Comparison of ENCODE assay signal across 14 cellular contexts in genomic region chr17:57601328-57601727, GRCh38.
DNase-seq lines count a peak whose midpoint lies in the region; ATAC-seq and TF ChIP-seq lines count a peak whose summit lies in the region.
"Had no signal": no experiment of that assay in that cellular context is flagged by ENCODE, and none has a peak within 500 bp of the region (broad histone marks: within the 10 kb centered on the region; RNA-seq: fewer than 3 reads in every experiment).

No MANE protein-coding gene starts in this region.

- BruUV-seq in Calu3 (replicated peaks; lab: Mats Ljungman, UMichigan) = no TSS peak

- H3K27ac Mint-ChIP-seq in activated naive CD4-positive, alpha-beta T cell treated with anti-CD3 and anti-CD28 coated beads for 36 hours = peak overlapping the region; percentile 96
- peak overlapping the region; percentile 98 for H3K27ac Mint-ChIP-seq in activated CD8-positive, alpha-beta memory T cell treated with anti-CD3 and anti-CD28 coated beads, Interleukin-2, amount 10 ng/mL, durations not matched to agents 7 days and 5 days
- no peak overlapping the region for H3K27ac Mint-ChIP-seq in Calu3 (ENCODE audit: unreplicated experiment)
- H3K27ac Mint-ChIP-seq: dendritic cell treated with granulocyte-macrophage colony-stimulating factor and Interleukin-4, amounts not matched to agents 40 ng/mL and 50 ng/mL, for 4 days had no signal

- no peaks in the 10 kb centered on the region for H3K27me3 ChIP-seq in right atrium auricular region
- H3K27me3 ChIP-seq in thymus (ENCODE audit: control insufficient read depth, insufficient read depth) = no peaks in the 10 kb centered on the region
- H3K27me3 ChIP-seq: ovary, tibial nerve had no signal

- H3K27ac ChIP-seq in right atrium auricular region (peak overlapping the region; percentile 58 to 73), thymus (ENCODE audit: low read depth) (peak overlapping the region; percentile 33)
- H3K27ac ChIP-seq: PC-9, tibial nerve had no signal

- peak; percentile 36 for DNase-seq in activated naive CD4-positive, alpha-beta T cell treated with anti-CD3 and anti-CD28 coated beads for 36 hours
- no peak for DNase-seq in activated naive CD4-positive, alpha-beta T cell (lab: John Stamatoyannopoulos, UW)
- peak; percentile 57 for DNase-seq in activated CD8-positive, alpha-beta memory T cell treated with anti-CD3 and anti-CD28 coated beads, Interleukin-2, amount 10 ng/mL, durations not matched to agents 7 days and 5 days
- no peak for DNase-seq in right atrium auricular region (ENCODE audit: low spot score)
- DNase-seq in Calu3 = no peak
- DNase-seq in NCI-H2171 treated with DMSO at 0.1 percent for 48 hours (lab: John Stamatoyannopoulos, UW) = no peak
- DNase-seq: activated CD4-positive, alpha-beta T cell treated with anti-CD3 and anti-CD28 coated beads for 1 hour; NCI-H226; ovary; PC-9 had no signal

- no peak for ATAC-seq in activated CD8-positive, alpha-beta memory T cell treated with anti-CD3 and anti-CD28 coated beads, Interleukin-2, amount 10 ng/mL, durations not matched to agents 7 days and 5 days
- ATAC-seq in HG03442 (IDR thresholded peaks at IDR 0.05; ENCODE audit: unreplicated experiment) = no peak

- no peak overlapping the region for H3K4me3 Mint-ChIP-seq in activated naive CD4-positive, alpha-beta T cell treated with anti-CD3 and anti-CD28 coated beads for 36 hours
- no peak overlapping the region for H3K4me3 Mint-ChIP-seq in activated CD8-positive, alpha-beta memory T cell treated with anti-CD3 and anti-CD28 coated beads, Interleukin-2, amount 10 ng/mL, durations not matched to agents 7 days and 5 days
- H3K4me3 Mint-ChIP-seq in Calu3 (ENCODE audit: low read depth, unreplicated experiment) = no peak overlapping the region
- H3K4me3 Mint-ChIP-seq: dendritic cell treated with granulocyte-macrophage colony-stimulating factor and Interleukin-4, amounts not matched to agents 40 ng/mL and 50 ng/mL, for 4 days had no signal

- H3K36me3 Mint-ChIP-seq in activated naive CD4-positive, alpha-beta T cell treated with anti-CD3 and anti-CD28 coated beads for 36 hours (ENCODE audit: low read depth) = peaks cover 2% of the 10 kb centered on the region
- H3K36me3 Mint-ChIP-seq in activated CD8-positive, alpha-beta memory T cell treated with anti-CD3 and anti-CD28 coated beads, Interleukin-2, amount 10 ng/mL, durations not matched to agents 7 days and 5 days = peaks cover 2% of the 10 kb centered on the region
- no peaks in the 10 kb centered on the region for H3K36me3 Mint-ChIP-seq in Calu3 (ENCODE audit: insufficient read depth, unreplicated experiment)

- intact Hi-C loops in activated naive CD4-positive, alpha-beta T cell treated with anti-CD3 and anti-CD28 coated beads for 36 hours (cut with micrococcal nuclease) = loop anchor here (5.0 kb wide), 2 partner anchors 736 to 999 kb away; no protein-coding TSS in a partner anchor
- intact Hi-C loops in Calu3 (cut with micrococcal nuclease; ENCODE audit: unreplicated experiment) = no loop called here

- 97% methylated on average over 10 of the region's 10 CpGs for WGBS in thymus

- no peaks in the 10 kb centered on the region for H3K27me3 Mint-ChIP-seq in activated naive CD4-positive, alpha-beta T cell treated with anti-CD3 and anti-CD28 coated beads for 36 hours (ENCODE audit: low read depth)
- H3K27me3 Mint-ChIP-seq in activated CD8-positive, alpha-beta memory T cell treated with anti-CD3 and anti-CD28 coated beads, Interleukin-2, amount 10 ng/mL, durations not matched to agents 7 days and 5 days = no peaks in the 10 kb centered on the region
- H3K27me3 Mint-ChIP-seq in Calu3 (ENCODE audit: unreplicated experiment) = no peaks in the 10 kb centered on the region
- H3K27me3 Mint-ChIP-seq: dendritic cell treated with granulocyte-macrophage colony-stimulating factor and Interleukin-4, amounts not matched to agents 40 ng/mL and 50 ng/mL, for 4 days had no signal

- H3K4me1 ChIP-seq in right atrium auricular region (peaks cover 0 to 46% of the 10 kb centered on the region in 2 donors), thymus (ENCODE audit: control insufficient read depth, insufficient read depth, low read length) (peaks cover 54% of the 10 kb centered on the region)

- H3K9me3 ChIP-seq in right atrium auricular region (no peaks in the 10 kb centered on the region), thymus (ENCODE audit: control insufficient read depth) (no peaks in the 10 kb centered on the region)
- H3K9me3 ChIP-seq: ovary, tibial nerve had no signal

- H3K4me3 ChIP-seq in right atrium auricular region (no peak overlapping the region), thymus (ENCODE audit: low read length) (no peak overlapping the region)
- H3K4me3 ChIP-seq: ovary, PC-9, tibial nerve had no signal

- TF ChIP-seq CTCF in right atrium auricular region (IDR thresholded peaks at IDR 0.05) (no peak), Calu3 (IDR thresholded peaks at IDR 0.05; ENCODE audit: unreplicated experiment) (no peak)

- peaks cover 86% of the 10 kb centered on the region for H3K4me1 Mint-ChIP-seq in activated naive CD4-positive, alpha-beta T cell treated with anti-CD3 and anti-CD28 coated beads for 36 hours (ENCODE audit: low read depth)
- H3K4me1 Mint-ChIP-seq in activated CD8-positive, alpha-beta memory T cell treated with anti-CD3 and anti-CD28 coated beads, Interleukin-2, amount 10 ng/mL, durations not matched to agents 7 days and 5 days = peaks cover 93% of the 10 kb centered on the region
- peaks cover 15% of the 10 kb centered on the region for H3K4me1 Mint-ChIP-seq in Calu3 (ENCODE audit: low read depth, unreplicated experiment)

- CTCF ChIA-PET in activated naive CD4-positive, alpha-beta T cell treated with anti-CD3 and anti-CD28 coated beads for 36 hours (lab: Charles Lee) = interaction anchor here (0.6 to 7.0 kb wide), 3 partner anchors 70 to 245 kb away, joined by 3 to 58 read pairs (median 3); no protein-coding TSS in a partner anchor
- CTCF ChIA-PET in activated CD8-positive, alpha-beta memory T cell treated with anti-CD3 and anti-CD28 coated beads, Interleukin-2, amount 10 ng/mL, durations not matched to agents 7 days and 5 days (lab: Charles Lee) = interaction anchor here (2.2 to 6.3 kb wide), 4 partner anchors 70 to 357 kb away, joined by 8 to 108 read pairs (median 13); no protein-coding TSS in a partner anchor
- CTCF ChIA-PET in Calu3 (lab: Charles Lee) = no interaction called here

- H3K9me3 Mint-ChIP-seq in activated naive CD4-positive, alpha-beta T cell treated with anti-CD3 and anti-CD28 coated beads for 36 hours = no peaks in the 10 kb centered on the region
- no peaks in the 10 kb centered on the region for H3K9me3 Mint-ChIP-seq in activated CD8-positive, alpha-beta memory T cell treated with anti-CD3 and anti-CD28 coated beads, Interleukin-2, amount 10 ng/mL, durations not matched to agents 7 days and 5 days (ENCODE audit: low read depth)
- no peaks in the 10 kb centered on the region for H3K9me3 Mint-ChIP-seq in Calu3 (ENCODE audit: low read depth, unreplicated experiment)
- H3K9me3 Mint-ChIP-seq: dendritic cell treated with granulocyte-macrophage colony-stimulating factor and Interleukin-4, amounts not matched to agents 40 ng/mL and 50 ng/mL, for 4 days had no signal

- no peaks in the 10 kb centered on the region for H3K36me3 ChIP-seq in right atrium auricular region
- H3K36me3 ChIP-seq in thymus (ENCODE audit: control insufficient read depth, insufficient read depth) = peaks cover 3% of the 10 kb centered on the region
- H3K36me3 ChIP-seq: ovary, tibial nerve had no signal

Comparison
In these comparisons a context has a peak if more than half of its experiments do, and no peak if none do; other contexts are left out.
1. DNase-seq: peak in activated naive CD4-positive, alpha-beta T cell treated with anti-CD3 and anti-CD28 coated beads for 36 hours (single experiment) and activated CD8-positive, alpha-beta memory T cell treated with anti-CD3 and anti-CD28 coated beads, Interleukin-2, amount 10 ng/mL, durations not matched to agents 7 days and 5 days (single experiment); none in activated naive CD4-positive, alpha-beta T cell (0 of 4), right atrium auricular region (single experiment), Calu3 (single experiment) and NCI-H2171 treated with DMSO at 0.1 percent for 48 hours (single experiment).